17 cellular contexts compared by ENCODE assay signal in genomic region chr2:159065891-159066290, GRCh38.
DNase-seq lines count a peak whose midpoint lies in the region; ATAC-seq and TF ChIP-seq lines count a peak whose summit lies in the region.
"Had no signal": no experiment of that assay in that cellular context is flagged by ENCODE, and none has a peak within 500 bp of the region (broad histone marks: within the 10 kb centered on the region; RNA-seq: fewer than 3 reads in every experiment).

No MANE protein-coding gene starts in this region.

- TF ChIP-seq CTCF in RWPE1 (conservative IDR thresholded peaks at IDR 0.05; ENCODE audit: low read depth): no peak
- TF ChIP-seq CTCF in osteocyte (IDR thresholded peaks at IDR 0.05): no peak

- H3K27ac ChIP-seq in RWPE1: peak overlapping the region; percentile 75
- H3K27ac ChIP-seq in epithelial cell of prostate: peak overlapping the region; percentile 66

- DNase-seq in ELF-1 (ENCODE audit: low read depth, low spot score) (peak; percentile 62), RWPE1 (ENCODE audit: low spot score) (no peak), epithelial cell of prostate (ENCODE audit: low read depth, low spot score) (no peak), osteocyte (ENCODE audit: extremely low spot score, unreplicated experiment) (no peak), NCI-H187 (lab: John Stamatoyannopoulos, UW) (no peak), NCI-H1048 (lab: John Stamatoyannopoulos, UW) (no peak)
- DNase-seq: dorsolateral prefrontal cortex; GDM1; NCI-H1417 treated with DMSO at 0.1 percent for 48 hours; NCI-H774; stimulated activated CD8-positive, alpha-beta memory T cell treated with anti-CD3 and anti-CD28 coated beads, Interleukin-4, amount 100 ng/mL, for 48 hours; T1000 had no signal

- no peaks in the 10 kb centered on the region for H3K9me3 Mint-ChIP-seq in osteocyte (ENCODE audit: unreplicated experiment)
- H3K9me3 Mint-ChIP-seq: memory B cell had no signal

- H3K36me3 Mint-ChIP-seq in osteocyte (ENCODE audit: unreplicated experiment): peaks cover 26% of the 10 kb centered on the region
- H3K36me3 Mint-ChIP-seq: memory B cell had no signal

- POLR2A ChIA-PET in RWPE1 (lab: Yijun Ruan, JAX; ENCODE audit: low non-redundant PET): no interaction called here

- ATAC-seq in HG02973 (IDR thresholded peaks at IDR 0.05; ENCODE audit: unreplicated experiment) (no peak), HG03045 (IDR thresholded peaks at IDR 0.05; ENCODE audit: unreplicated experiment) (no peak)
- ATAC-seq: activated CD4-positive, CD25-positive, alpha-beta regulatory T cell treated with anti-CD3 and anti-CD28 coated beads, Interleukin-2, amount 50 U/mL, for 24 hours; activated T-helper 17 cell treated with anti-CD3 and anti-CD28 coated beads, Interleukin-2, amount 50 U/mL, for 72 hours had no signal

- no peak overlapping the region for H3K4me3 Mint-ChIP-seq in osteocyte (ENCODE audit: unreplicated experiment)
- H3K4me3 Mint-ChIP-seq: activated T-helper 17 cell treated with anti-CD3 and anti-CD28 coated beads, Interleukin-2, amount 50 U/mL, for 72 hours; memory B cell had no signal

- no peaks in the 10 kb centered on the region for H3K27me3 Mint-ChIP-seq in osteocyte (ENCODE audit: unreplicated experiment)
- H3K27me3 Mint-ChIP-seq: activated T-helper 17 cell treated with anti-CD3 and anti-CD28 coated beads, Interleukin-2, amount 50 U/mL, for 72 hours; memory B cell had no signal

- peaks cover 44% of the 10 kb centered on the region for H3K4me1 Mint-ChIP-seq in osteocyte (ENCODE audit: unreplicated experiment)
- H3K4me1 Mint-ChIP-seq: activated T-helper 17 cell treated with anti-CD3 and anti-CD28 coated beads, Interleukin-2, amount 50 U/mL, for 72 hours; memory B cell had no signal

- peak overlapping the region; percentile 70 for H3K27ac Mint-ChIP-seq in osteocyte (ENCODE audit: unreplicated experiment)
- H3K27ac Mint-ChIP-seq: activated T-helper 17 cell treated with anti-CD3 and anti-CD28 coated beads, Interleukin-2, amount 50 U/mL, for 72 hours; memory B cell had no signal

- CTCF ChIA-PET in RWPE1 (lab: Yijun Ruan, JAX): interaction anchor here (1.3 kb wide), 1 partner anchor 15 kb away, joined by 6 read pairs; no protein-coding TSS in a partner anchor
